15 cellular contexts compared by ENCODE assay signal in the genomic region with DNA sequence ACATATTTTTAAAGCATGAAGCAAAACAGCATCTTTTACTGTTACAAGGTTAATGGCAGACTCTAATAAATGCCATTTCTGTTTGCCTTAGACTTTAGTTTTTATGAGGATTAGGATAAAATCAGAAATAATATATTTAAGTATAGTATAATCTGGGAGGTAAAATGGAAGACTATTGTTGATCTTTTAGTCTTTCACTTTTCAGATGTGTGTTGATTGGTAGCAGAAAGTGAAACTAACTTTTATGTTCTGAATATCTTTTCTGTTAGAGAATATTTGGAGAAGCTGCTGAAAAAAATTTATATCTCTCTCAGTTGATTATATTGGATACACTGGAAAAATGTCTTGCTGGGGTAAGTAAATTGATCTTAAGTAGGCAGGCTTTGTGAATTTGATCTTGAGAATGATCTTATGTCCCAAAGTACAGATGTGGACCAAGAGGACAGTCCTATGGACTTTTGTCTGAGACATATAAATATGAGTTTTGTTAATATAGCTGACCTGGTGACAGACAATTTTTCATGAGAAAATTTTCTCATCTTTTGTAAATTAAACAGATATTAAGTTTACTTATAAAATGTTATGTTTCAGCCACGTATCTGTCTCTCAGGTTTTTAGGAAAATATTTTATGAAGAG.
A peak's percentile ranks its signal among the peaks of the same experiment; 100 is the strongest.
DNase-seq lines count a peak whose midpoint lies in the region; ATAC-seq and TF ChIP-seq lines count a peak whose summit lies in the region.
"Had no signal": no experiment of that assay in that cellular context is flagged by ENCODE, and none has a peak within 500 bp of the region (broad histone marks: within the 10 kb centered on the region; RNA-seq: fewer than 3 reads in every experiment).

No MANE protein-coding gene starts in this region.

- no peak for TF ChIP-seq RAD21 in SK-N-SH (IDR thresholded peaks at IDR 0.05; ENCODE audit: low read length)

- no peak for ATAC-seq in SK-N-SH treated with all-trans-retinoic acid at 6 μM for 48 hours
- peak; percentile 63 to 69 for ATAC-seq in naive thymus-derived CD8-positive, alpha-beta T cell
- no peak for ATAC-seq in GM21576 (IDR thresholded peaks at IDR 0.05; ENCODE audit: unreplicated experiment)
- ATAC-seq: activated CD4-positive, CD25-positive, alpha-beta regulatory T cell treated with anti-CD3 and anti-CD28 coated beads, Interleukin-2, amount 50 U/mL, for 24 hours; activated naive CD4-positive, alpha-beta T cell treated with anti-CD3 and anti-CD28 coated beads, Interleukin-2, amount 50 U/mL, for 72 hours had no signal

- H3K79me2 ChIP-seq in SK-N-SH (ENCODE audit: insufficient read depth) (peaks cover 29% of the 10 kb centered on the region), KMS-11 (ENCODE audit: insufficient read depth, low read depth) (no peaks in the 10 kb centered on the region)

- no peak for TF ChIP-seq EP300 in SK-N-SH (IDR thresholded peaks at IDR 0.05; ENCODE audit: borderline replicate concordance in 1 of 2, low read depth in 1 of 2, low read length in 1 of 2)

- peak overlapping the region; percentile 13 to 95 (median 82) for H3K27ac Mint-ChIP-seq in naive thymus-derived CD8-positive, alpha-beta T cell

- H3K27me3 ChIP-seq in SK-N-SH (ENCODE audit: insufficient read depth): no peaks in the 10 kb centered on the region
- H3K27me3 ChIP-seq in KMS-11 (ENCODE audit: insufficient read depth, low read depth): no peaks in the 10 kb centered on the region
- no peaks in the 10 kb centered on the region for H3K27me3 ChIP-seq in adipocyte (replicated peaks; ENCODE audit: control insufficient read depth, insufficient read depth, low read length)

- H3K9me3 Mint-ChIP-seq in naive thymus-derived CD8-positive, alpha-beta T cell: no peaks in the 10 kb centered on the region
- H3K9me3 Mint-ChIP-seq: activated naive CD4-positive, alpha-beta T cell treated with anti-CD3 and anti-CD28 coated beads, Interleukin-2, amount 50 U/mL, for 72 hours had no signal

- H3K4me2 ChIP-seq in SK-N-SH (peak overlapping the region; percentile 36), KMS-11 (peak overlapping the region; percentile 7; the same call in 1 of the 2 replicates)

- no peak for TF ChIP-seq CTCF in SK-N-SH (IDR thresholded peaks at IDR 0.05)
- TF ChIP-seq CTCF in KMS-11 (conservative IDR thresholded peaks at IDR 0.05; ENCODE audit: low read depth, low read length): no peak

- H3K4me3 ChIP-seq in SK-N-SH (ENCODE audit: low read depth in 2 of 2, low read length in 1 of 2): no peak overlapping the region
- H3K4me3 ChIP-seq in KMS-11 (IDR thresholded peaks at IDR 0.05; ENCODE audit: insufficient read depth, low read depth, low read length): no peak overlapping the region
- peak overlapping the region; percentile 75 for H3K4me3 ChIP-seq in adipocyte (ENCODE audit: low read length)

- peaks cover 26% of the 10 kb centered on the region for H3F3A ChIP-seq in SK-N-SH (replicated peaks; ENCODE audit: insufficient read depth)

- WGBS in SK-N-SH (ENCODE audit: low lambda C conversion rate): 89% methylated on average over 1 of the region's 1 CpG

- H2AFZ ChIP-seq in SK-N-SH (ENCODE audit: low read depth) (no peak overlapping the region), KMS-11 (ENCODE audit: low read depth) (no peak overlapping the region)
- H2AFZ ChIP-seq: parathyroid adenoma had no signal

- H3K27ac ChIP-seq in SK-N-SH (ENCODE audit: low read depth in 2 of 2, low read length in 1 of 2): peak overlapping the region in 1 of 2 experiments; percentile 30; a peak in 3 of 4 replicates
- H3K27ac ChIP-seq in KMS-11: no peak overlapping the region
- H3K27ac ChIP-seq: 22Rv1, parathyroid adenoma had no signal

- H3K4me1 Mint-ChIP-seq in naive thymus-derived CD8-positive, alpha-beta T cell: peaks cover 4 to 19% (median 14%) of the 10 kb centered on the region in 4 donors

- H3K9me3 ChIP-seq in SK-N-SH (no peaks in the 10 kb centered on the region), adipocyte (ENCODE audit: control insufficient read depth, low read length) (no peaks in the 10 kb centered on the region)

- CTCF ChIA-PET in SK-N-SH (lab: Yijun Ruan, JAX): no interaction called here

- no peaks in the 10 kb centered on the region for H3K9me2 ChIP-seq in SK-N-SH

- peaks cover 16 to 46% of the 10 kb centered on the region in 2 experiments for H3K36me3 ChIP-seq in SK-N-SH (replicated peaks in 1 of 2; ENCODE audit: control insufficient read depth in 1 of 2, insufficient read depth in 2 of 2, low read length in 1 of 2)
- no peaks in the 10 kb centered on the region for H3K36me3 ChIP-seq in KMS-11 (ENCODE audit: insufficient read depth)
- H3K36me3 ChIP-seq in adipocyte (ENCODE audit: control insufficient read depth, insufficient read depth, low read length, severe bottlenecking): peaks cover 29% of the 10 kb centered on the region

- H3K27me3 Mint-ChIP-seq in naive thymus-derived CD8-positive, alpha-beta T cell: no peaks in the 10 kb centered on the region

- H3K4me1 ChIP-seq in SK-N-SH (ENCODE audit: control insufficient read depth in 1 of 2, insufficient read depth in 2 of 2, low read depth in 1 of 2, low read length in 1 of 2) (peaks cover 0 to 13% of the 10 kb centered on the region in 2 experiments; a peak in 2 of 4 replicates), KMS-11 (ENCODE audit: low read depth, poor library complexity, severe bottlenecking) (peaks cover 14% of the 10 kb centered on the region), adipocyte (ENCODE audit: control insufficient read depth, insufficient read depth, low read length) (peaks cover 14% of the 10 kb centered on the region)
- H3K4me1 ChIP-seq: parathyroid adenoma had no signal

- DNase-seq in SK-N-SH (no peak), adipocyte (ENCODE audit: low read depth) (peak; percentile 46), cortex of kidney (lab: John Stamatoyannopoulos, UW) (no peak), NCI-H2107 treated with DMSO at 0.1 percent for 48 hours (lab: John Stamatoyannopoulos, UW; ENCODE audit: unreplicated experiment) (no peak)
- peak in 3 of 10 donors; percentile 12 to 30 (median 14) for DNase-seq in naive thymus-derived CD8-positive, alpha-beta T cell
- DNase-seq: mesendoderm, NCI-H1105, NCI-H345 had no signal

- H3K4me3 Mint-ChIP-seq in naive thymus-derived CD8-positive, alpha-beta T cell: peak overlapping the region; percentile 70 to 84 (median 81)

- H3K36me3 Mint-ChIP-seq in naive thymus-derived CD8-positive, alpha-beta T cell: peaks cover 0 to 17% (median 11%) of the 10 kb centered on the region in 3 donors

- H3K9ac ChIP-seq in SK-N-SH: peak overlapping the region; percentile 11; the same call in 1 of the 2 replicates
- no peak overlapping the region for H3K9ac ChIP-seq in KMS-11
- peak overlapping the region; percentile 58 for H3K9ac ChIP-seq in adipocyte (ENCODE audit: low read length)
- H3K9ac ChIP-seq: parathyroid adenoma had no signal

- H4K20me1 ChIP-seq in SK-N-SH (ENCODE audit: insufficient read depth) (no peaks in the 10 kb centered on the region), KMS-11 (ENCODE audit: insufficient read depth) (no peaks in the 10 kb centered on the region)

- POLR2A ChIA-PET in SK-N-SH (lab: Yijun Ruan, JAX): no interaction called here
- POLR2A ChIA-PET in naive thymus-derived CD8-positive, alpha-beta T cell (lab: Charles Lee): no interaction called here

TF ChIP-seq in SK-N-SH, 30 proteins besides CTCF, POLR2A, EP300 and RAD21 (continues in another document):
- TF ChIP-seq GATA2 (CRISPR knock-in tag; IDR thresholded peaks at IDR 0.05) (no peak), YY1 (IDR thresholded peaks at IDR 0.05; ENCODE audit: low read depth) (no peak), CHD2 (IDR thresholded peaks at IDR 0.05; ENCODE audit: low read length, partially characterized antibody) (no peak), NFIC (IDR thresholded peaks at IDR 0.05; ENCODE audit: borderline replicate concordance) (no peak), MEF2A (IDR thresholded peaks at IDR 0.05; ENCODE audit: borderline replicate concordance, low read depth) (no peak), POLR2AphosphoS5 (IDR thresholded peaks at IDR 0.05; ENCODE audit: low read depth, low read length) (no peak), TCF12 (IDR thresholded peaks at IDR 0.05) (no peak), SMC3 (IDR thresholded peaks at IDR 0.05; ENCODE audit: low read depth, low read length) (no peak), TEAD4 (IDR thresholded peaks at IDR 0.05; ENCODE audit: borderline replicate concordance, insufficient read depth) (no peak)
- TF ChIP-seq, protein P1, sequence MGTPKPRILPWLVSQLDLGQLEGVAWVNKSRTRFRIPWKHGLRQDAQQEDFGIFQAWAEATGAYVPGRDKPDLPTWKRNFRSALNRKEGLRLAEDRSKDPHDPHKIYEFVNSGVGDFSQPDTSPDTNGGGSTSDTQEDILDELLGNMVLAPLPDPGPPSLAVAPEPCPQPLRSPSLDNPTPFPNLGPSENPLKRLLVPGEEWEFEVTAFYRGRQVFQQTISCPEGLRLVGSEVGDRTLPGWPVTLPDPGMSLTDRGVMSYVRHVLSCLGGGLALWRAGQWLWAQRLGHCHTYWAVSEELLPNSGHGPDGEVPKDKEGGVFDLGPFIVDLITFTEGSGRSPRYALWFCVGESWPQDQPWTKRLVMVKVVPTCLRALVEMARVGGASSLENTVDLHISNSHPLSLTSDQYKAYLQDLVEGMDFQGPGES (IDR thresholded peaks at IDR 0.05; ENCODE audit: low read depth, low read length): no peak

TF ChIP-seq in SK-N-SH treated with all-trans-retinoic acid at 6 μM for 48 hours, 23 proteins besides CTCF, POLR2A, EP300 and RAD21 (continues in another document):
- no peak for TF ChIP-seq PPARA (CRISPR knock-in tag; IDR thresholded peaks at IDR 0.05; ENCODE audit: borderline replicate concordance)
- TF ChIP-seq TOX (CRISPR knock-in tag; IDR thresholded peaks at IDR 0.05; ENCODE audit: borderline replicate concordance): no peak
- TF ChIP-seq ZFP3 (CRISPR knock-in tag; IDR thresholded peaks at IDR 0.05): no peak
- no peak for TF ChIP-seq ZNF8 (CRISPR knock-in tag; IDR thresholded peaks at IDR 0.05)
- TF ChIP-seq BACH2 (CRISPR knock-in tag; IDR thresholded peaks at IDR 0.05; ENCODE audit: borderline replicate concordance): no peak
- no peak for TF ChIP-seq CSDC2 (CRISPR knock-in tag; IDR thresholded peaks at IDR 0.05)
- no peak for TF ChIP-seq ISL1 (CRISPR knock-in tag; IDR thresholded peaks at IDR 0.05)
- no peak for TF ChIP-seq ESRRG (CRISPR knock-in tag; IDR thresholded peaks at IDR 0.05)
- no peak for TF ChIP-seq TCF4 (CRISPR knock-in tag; IDR thresholded peaks at IDR 0.05; ENCODE audit: borderline replicate concordance)

Comparison
In these comparisons a context has a peak if more than half of its experiments do, and no peak if none do; other contexts are left out.
1. ATAC-seq: peak in naive thymus-derived CD8-positive, alpha-beta T cell (2 of 2); none in SK-N-SH treated with all-trans-retinoic acid at 6 μM for 48 hours (single experiment) and GM21576 (single experiment).